1 cellular context compared by ENCODE assay signal in the genomic region with DNA sequence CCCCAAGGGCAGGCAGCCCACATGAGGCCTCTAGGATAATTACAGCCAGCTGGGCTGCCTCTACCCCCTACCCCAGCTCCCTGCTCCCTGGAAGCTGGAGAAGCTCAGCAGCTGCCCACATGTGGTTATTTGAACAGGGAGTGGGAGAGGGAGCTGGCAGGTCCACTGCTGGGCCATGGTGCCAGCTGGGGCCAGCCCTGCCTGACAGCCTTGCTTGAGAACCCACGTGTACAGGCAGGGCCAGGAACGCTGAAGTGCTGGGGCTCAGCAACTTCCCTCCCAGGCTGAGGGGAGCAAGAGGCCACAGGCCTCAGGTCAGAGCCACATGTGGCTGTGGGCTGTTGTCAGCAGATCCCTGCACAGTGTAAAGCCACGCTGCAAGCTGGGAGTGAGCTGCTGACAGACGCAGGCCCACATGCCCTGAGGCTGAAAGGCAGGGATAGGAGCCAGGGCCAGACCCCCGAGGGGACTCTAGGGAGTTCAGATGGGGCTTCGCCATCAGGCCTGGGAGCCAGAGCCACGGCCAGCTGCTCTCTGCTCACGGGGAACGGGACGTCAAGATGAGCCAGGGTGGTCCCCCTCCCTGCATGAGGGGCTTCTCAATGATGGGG.
TF ChIP-seq lines count a peak whose summit lies in the region.

No MANE protein-coding gene starts in this region.

TF ChIP-seq in SK-N-SH treated with all-trans-retinoic acid at 6 μM for 48 hours, 23 proteins besides CTCF, POLR2A, EP300 and RAD21:
- TF ChIP-seq, protein P1, sequence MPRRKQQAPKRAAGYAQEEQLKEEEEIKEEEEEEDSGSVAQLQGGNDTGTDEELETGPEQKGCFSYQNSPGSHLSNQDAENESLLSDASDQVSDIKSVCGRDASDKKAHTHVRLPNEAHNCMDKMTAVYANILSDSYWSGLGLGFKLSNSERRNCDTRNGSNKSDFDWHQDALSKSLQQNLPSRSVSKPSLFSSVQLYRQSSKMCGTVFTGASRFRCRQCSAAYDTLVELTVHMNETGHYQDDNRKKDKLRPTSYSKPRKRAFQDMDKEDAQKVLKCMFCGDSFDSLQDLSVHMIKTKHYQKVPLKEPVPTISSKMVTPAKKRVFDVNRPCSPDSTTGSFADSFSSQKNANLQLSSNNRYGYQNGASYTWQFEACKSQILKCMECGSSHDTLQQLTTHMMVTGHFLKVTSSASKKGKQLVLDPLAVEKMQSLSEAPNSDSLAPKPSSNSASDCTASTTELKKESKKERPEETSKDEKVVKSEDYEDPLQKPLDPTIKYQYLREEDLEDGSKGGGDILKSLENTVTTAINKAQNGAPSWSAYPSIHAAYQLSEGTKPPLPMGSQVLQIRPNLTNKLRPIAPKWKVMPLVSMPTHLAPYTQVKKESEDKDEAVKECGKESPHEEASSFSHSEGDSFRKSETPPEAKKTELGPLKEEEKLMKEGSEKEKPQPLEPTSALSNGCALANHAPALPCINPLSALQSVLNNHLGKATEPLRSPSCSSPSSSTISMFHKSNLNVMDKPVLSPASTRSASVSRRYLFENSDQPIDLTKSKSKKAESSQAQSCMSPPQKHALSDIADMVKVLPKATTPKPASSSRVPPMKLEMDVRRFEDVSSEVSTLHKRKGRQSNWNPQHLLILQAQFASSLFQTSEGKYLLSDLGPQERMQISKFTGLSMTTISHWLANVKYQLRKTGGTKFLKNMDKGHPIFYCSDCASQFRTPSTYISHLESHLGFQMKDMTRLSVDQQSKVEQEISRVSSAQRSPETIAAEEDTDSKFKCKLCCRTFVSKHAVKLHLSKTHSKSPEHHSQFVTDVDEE (CRISPR knock-in tag; IDR thresholded peaks at IDR 0.05): no peak
- TF ChIP-seq, protein P2, sequence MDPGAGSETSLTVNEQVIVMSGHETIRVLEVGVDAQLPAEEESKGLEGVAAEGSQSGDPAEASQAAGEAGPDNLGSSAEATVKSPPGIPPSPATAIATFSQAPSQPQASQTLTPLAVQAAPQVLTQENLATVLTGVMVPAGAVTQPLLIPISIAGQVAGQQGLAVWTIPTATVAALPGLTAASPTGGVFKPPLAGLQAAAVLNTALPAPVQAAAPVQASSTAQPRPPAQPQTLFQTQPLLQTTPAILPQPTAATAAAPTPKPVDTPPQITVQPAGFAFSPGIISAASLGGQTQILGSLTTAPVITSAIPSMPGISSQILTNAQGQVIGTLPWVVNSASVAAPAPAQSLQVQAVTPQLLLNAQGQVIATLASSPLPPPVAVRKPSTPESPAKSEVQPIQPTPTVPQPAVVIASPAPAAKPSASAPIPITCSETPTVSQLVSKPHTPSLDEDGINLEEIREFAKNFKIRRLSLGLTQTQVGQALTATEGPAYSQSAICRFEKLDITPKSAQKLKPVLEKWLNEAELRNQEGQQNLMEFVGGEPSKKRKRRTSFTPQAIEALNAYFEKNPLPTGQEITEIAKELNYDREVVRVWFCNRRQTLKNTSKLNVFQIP (CRISPR knock-in tag; IDR thresholded peaks at IDR 0.05; ENCODE audit: borderline replicate concordance, low read depth): no peak
- TF ChIP-seq ESRRG (CRISPR knock-in tag; IDR thresholded peaks at IDR 0.05): no peak
- no peak for TF ChIP-seq ZNF565 (CRISPR knock-in tag; conservative IDR thresholded peaks at IDR 0.05; ENCODE audit: low read depth)
- TF ChIP-seq ZNF8 (CRISPR knock-in tag; IDR thresholded peaks at IDR 0.05): no peak
- no peak for TF ChIP-seq ZNF70 (CRISPR knock-in tag; IDR thresholded peaks at IDR 0.05)
- no peak for TF ChIP-seq OSR1 (CRISPR knock-in tag; IDR thresholded peaks at IDR 0.05)
- TF ChIP-seq BACH2 (CRISPR knock-in tag; IDR thresholded peaks at IDR 0.05; ENCODE audit: borderline replicate concordance): no peak
- no peak for TF ChIP-seq SNAI2 (CRISPR knock-in tag; IDR thresholded peaks at IDR 0.05)
- TF ChIP-seq PPARA (CRISPR knock-in tag; IDR thresholded peaks at IDR 0.05; ENCODE audit: borderline replicate concordance): no peak
- no peak for TF ChIP-seq ZFP30 (CRISPR knock-in tag; IDR thresholded peaks at IDR 0.05)
- TF ChIP-seq CSDC2 (CRISPR knock-in tag; IDR thresholded peaks at IDR 0.05): no peak
- TF ChIP-seq, protein P3, sequence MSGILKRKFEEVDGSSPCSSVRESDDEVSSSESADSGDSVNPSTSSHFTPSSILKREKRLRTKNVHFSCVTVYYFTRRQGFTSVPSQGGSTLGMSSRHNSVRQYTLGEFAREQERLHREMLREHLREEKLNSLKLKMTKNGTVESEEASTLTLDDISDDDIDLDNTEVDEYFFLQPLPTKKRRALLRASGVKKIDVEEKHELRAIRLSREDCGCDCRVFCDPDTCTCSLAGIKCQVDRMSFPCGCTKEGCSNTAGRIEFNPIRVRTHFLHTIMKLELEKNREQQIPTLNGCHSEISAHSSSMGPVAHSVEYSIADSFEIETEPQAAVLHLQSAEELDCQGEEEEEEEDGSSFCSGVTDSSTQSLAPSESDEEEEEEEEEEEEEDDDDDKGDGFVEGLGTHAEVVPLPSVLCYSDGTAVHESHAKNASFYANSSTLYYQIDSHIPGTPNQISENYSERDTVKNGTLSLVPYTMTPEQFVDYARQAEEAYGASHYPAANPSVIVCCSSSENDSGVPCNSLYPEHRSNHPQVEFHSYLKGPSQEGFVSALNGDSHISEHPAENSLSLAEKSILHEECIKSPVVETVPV (CRISPR knock-in tag; IDR thresholded peaks at IDR 0.05): no peak
- TF ChIP-seq GLIS3 (CRISPR knock-in tag; IDR thresholded peaks at IDR 0.05): no peak
- no peak for TF ChIP-seq TCF4 (CRISPR knock-in tag; IDR thresholded peaks at IDR 0.05; ENCODE audit: borderline replicate concordance)
